Comparison of ENCODE assay signal across 23 cellular contexts in genomic region chr1:244645414-244645813, GRCh38.
"Had no signal": no experiment of that assay in that cellular context is flagged by ENCODE, and none has a peak within 500 bp of the region (broad histone marks: within the 10 kb centered on the region; RNA-seq: fewer than 3 reads in every experiment).

No MANE protein-coding gene starts in this region.

- H3K9me3 ChIP-seq: colonic mucosa, esophagus muscularis mucosa, esophagus squamous epithelium, gastrocnemius medialis, gastroesophageal sphincter, heart left ventricle, heart right ventricle had no signal

- H3K27ac ChIP-seq: colonic mucosa, coronary artery, dorsolateral prefrontal cortex, epithelial cell of prostate, esophagus muscularis mucosa, esophagus squamous epithelium, foreskin keratinocyte, gastrocnemius medialis, gastroesophageal sphincter, heart left ventricle, heart right ventricle had no signal

- H3K4me3 ChIP-seq: colonic mucosa, coronary artery, dorsolateral prefrontal cortex, esophagus muscularis mucosa, esophagus squamous epithelium, gastrocnemius medialis, gastroesophageal sphincter, heart left ventricle, heart right ventricle had no signal

- DNase-seq: colonic mucosa; cortex of kidney; dermis blood vessel endothelial cell; dorsolateral prefrontal cortex; effector CD4-positive, alpha-beta T cell; effector CD8-positive, alpha-beta T cell; effector memory CD4-positive, alpha-beta T cell; effector memory CD8-positive, alpha-beta T cell; endodermal cell; erythroblast; esophagus squamous epithelium; foreskin fibroblast; foreskin keratinocyte; foreskin melanocyte; gastrocnemius medialis; glutamatergic neuron; head of caudate nucleus; heart left ventricle; heart right ventricle had no signal

- H3K4me1 ChIP-seq: colonic mucosa, esophagus muscularis mucosa, esophagus squamous epithelium, foreskin keratinocyte, gastrocnemius medialis, gastroesophageal sphincter, heart left ventricle, heart right ventricle had no signal

- H3K36me3 ChIP-seq: colonic mucosa, esophagus muscularis mucosa, esophagus squamous epithelium, gastrocnemius medialis, gastroesophageal sphincter, heart left ventricle, heart right ventricle had no signal
